1 cellular context compared by ENCODE assay signal in genomic region chr11:995752-996420, GRCh38.
TF ChIP-seq lines count a peak whose summit lies in the region.

No MANE protein-coding gene starts in this region.

TF ChIP-seq in HEK293, 187 proteins besides CTCF, POLR2A, EP300 and RAD21 (continued from another document):
- no peak for TF ChIP-seq ZSCAN18 (tag by site-specific recombination; IDR thresholded peaks at IDR 0.05)
- 0 out of 2 replicates have a peak, but pooled peaks have one; percentile 46 for TF ChIP-seq KLF17 (tag by site-specific recombination; IDR thresholded peaks at IDR 0.05)
- TF ChIP-seq, protein P1, sequence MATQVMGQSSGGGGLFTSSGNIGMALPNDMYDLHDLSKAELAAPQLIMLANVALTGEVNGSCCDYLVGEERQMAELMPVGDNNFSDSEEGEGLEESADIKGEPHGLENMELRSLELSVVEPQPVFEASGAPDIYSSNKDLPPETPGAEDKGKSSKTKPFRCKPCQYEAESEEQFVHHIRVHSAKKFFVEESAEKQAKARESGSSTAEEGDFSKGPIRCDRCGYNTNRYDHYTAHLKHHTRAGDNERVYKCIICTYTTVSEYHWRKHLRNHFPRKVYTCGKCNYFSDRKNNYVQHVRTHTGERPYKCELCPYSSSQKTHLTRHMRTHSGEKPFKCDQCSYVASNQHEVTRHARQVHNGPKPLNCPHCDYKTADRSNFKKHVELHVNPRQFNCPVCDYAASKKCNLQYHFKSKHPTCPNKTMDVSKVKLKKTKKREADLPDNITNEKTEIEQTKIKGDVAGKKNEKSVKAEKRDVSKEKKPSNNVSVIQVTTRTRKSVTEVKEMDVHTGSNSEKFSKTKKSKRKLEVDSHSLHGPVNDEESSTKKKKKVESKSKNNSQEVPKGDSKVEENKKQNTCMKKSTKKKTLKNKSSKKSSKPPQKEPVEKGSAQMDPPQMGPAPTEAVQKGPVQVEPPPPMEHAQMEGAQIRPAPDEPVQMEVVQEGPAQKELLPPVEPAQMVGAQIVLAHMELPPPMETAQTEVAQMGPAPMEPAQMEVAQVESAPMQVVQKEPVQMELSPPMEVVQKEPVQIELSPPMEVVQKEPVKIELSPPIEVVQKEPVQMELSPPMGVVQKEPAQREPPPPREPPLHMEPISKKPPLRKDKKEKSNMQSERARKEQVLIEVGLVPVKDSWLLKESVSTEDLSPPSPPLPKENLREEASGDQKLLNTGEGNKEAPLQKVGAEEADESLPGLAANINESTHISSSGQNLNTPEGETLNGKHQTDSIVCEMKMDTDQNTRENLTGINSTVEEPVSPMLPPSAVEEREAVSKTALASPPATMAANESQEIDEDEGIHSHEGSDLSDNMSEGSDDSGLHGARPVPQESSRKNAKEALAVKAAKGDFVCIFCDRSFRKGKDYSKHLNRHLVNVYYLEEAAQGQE (tag by site-specific recombination; IDR thresholded peaks at IDR 0.05), result no peak
- TF ChIP-seq PRDM1 (tag by site-specific recombination; IDR thresholded peaks at IDR 0.05), result no peak
- no peak for TF ChIP-seq KLF9 (tag by site-specific recombination; IDR thresholded peaks at IDR 0.05; ENCODE audit: low read depth)
